Comparison of ENCODE assay signal across 30 cellular contexts in genomic region chr1:7372477-7373120, GRCh38.
"Had no signal": no experiment of that assay in that cellular context is flagged by ENCODE, and none has a peak within 500 bp of the region (broad histone marks: within the 10 kb centered on the region; RNA-seq: fewer than 3 reads in every experiment).

No MANE protein-coding gene starts in this region.

- H3K27ac ChIP-seq: brain microvascular endothelial cell, epithelial cell of prostate, esophagus squamous epithelium, heart right ventricle, right lobe of liver, skin epidermis, vagina had no signal

- H3K27ac Mint-ChIP-seq: activated CD4-positive, alpha-beta T cell treated with anti-CD3 and anti-CD28 coated beads for 36 hours; activated CD8-positive, alpha-beta memory T cell treated with anti-CD3 and anti-CD28 coated beads, Interleukin-2, amount 10 ng/mL, durations not matched to agents 7 days and 5 days; activated CD8-positive, alpha-beta T cell treated with anti-CD3 and anti-CD28 coated beads, Interleukin-2, amount 10 ng/mL, durations not matched to agents 7 days and 5 days; activated naive CD8-positive, alpha-beta T cell treated with anti-CD3 and anti-CD28 coated beads for 36 hours; activated T-helper 2 cell treated with anti-CD3 and anti-CD28 coated beads, Interferon-gamma antibody, Interleukin-2, Interleukin-4, amounts not matched to agents 10 μg/mL and 5 μg/mL and 100 μg/mL, durations not matched to agents 14 hours and 24 hours and 36 hours; dendritic cell treated with granulocyte-macrophage colony-stimulating factor and Interleukin-4, amounts not matched to agents 40 ng/mL and 50 ng/mL, for 4 days; mesothelial cell of epicardium; naive B cell; stimulated activated memory B cell treated with anti-CD40 and anti-IgM and Interleukin-4, amounts not matched to agents 10 μg/mL and 1 μg/mL and 100 μg/mL, for 72 hours; stimulated activated naive CD8-positive, alpha-beta T cell treated with anti-CD3 and anti-CD28 coated beads, Interleukin-15, amount 100 ng/mL, for 72 hours; type B pancreatic cell had no signal

- H3K27me3 ChIP-seq: brain microvascular endothelial cell, heart right ventricle, right lobe of liver, vagina had no signal

- H3K36me3 ChIP-seq: brain microvascular endothelial cell, esophagus squamous epithelium, heart right ventricle, right lobe of liver, vagina had no signal

- H3K9me3 Mint-ChIP-seq: activated naive CD8-positive, alpha-beta T cell treated with anti-CD3 and anti-CD28 coated beads for 36 hours; activated T-helper 2 cell treated with anti-CD3 and anti-CD28 coated beads, Interferon-gamma antibody, Interleukin-2, Interleukin-4, amounts not matched to agents 10 μg/mL and 5 μg/mL and 100 μg/mL, durations not matched to agents 14 hours and 24 hours and 36 hours; dendritic cell treated with granulocyte-macrophage colony-stimulating factor and Interleukin-4, amounts not matched to agents 40 ng/mL and 50 ng/mL, for 4 days; mesothelial cell of epicardium; naive B cell; neural crest cell; stimulated activated memory B cell treated with anti-CD40 and anti-IgM and Interleukin-4, amounts not matched to agents 10 μg/mL and 1 μg/mL and 100 μg/mL, for 72 hours; stimulated activated naive CD8-positive, alpha-beta T cell treated with anti-CD3 and anti-CD28 coated beads, Interleukin-15, amount 100 ng/mL, for 72 hours; type B pancreatic cell had no signal

- H3K9me3 ChIP-seq: esophagus squamous epithelium, heart right ventricle, right lobe of liver, vagina had no signal

- ATAC-seq: activated CD4-positive, alpha-beta T cell treated with anti-CD3 and anti-CD28 coated beads for 36 hours; activated CD8-positive, alpha-beta memory T cell treated with anti-CD3 and anti-CD28 coated beads, Interleukin-2, amount 10 ng/mL, durations not matched to agents 7 days and 5 days; activated CD8-positive, alpha-beta T cell treated with anti-CD3 and anti-CD28 coated beads, Interleukin-2, amount 10 ng/mL, durations not matched to agents 7 days and 5 days; heart right ventricle; right lobe of liver; stimulated activated memory B cell treated with anti-CD40 and anti-IgM and Interleukin-4, amounts not matched to agents 10 μg/mL and 1 μg/mL and 100 μg/mL, for 72 hours; stimulated activated naive CD8-positive, alpha-beta T cell treated with anti-CD3 and anti-CD28 coated beads, Interleukin-15, amount 100 ng/mL, for 72 hours had no signal

- H3K27me3 Mint-ChIP-seq: activated CD4-positive, alpha-beta T cell treated with anti-CD3 and anti-CD28 coated beads for 36 hours; activated CD8-positive, alpha-beta memory T cell treated with anti-CD3 and anti-CD28 coated beads, Interleukin-2, amount 10 ng/mL, durations not matched to agents 7 days and 5 days; activated naive CD8-positive, alpha-beta T cell treated with anti-CD3 and anti-CD28 coated beads for 36 hours; dendritic cell treated with granulocyte-macrophage colony-stimulating factor and Interleukin-4, amounts not matched to agents 40 ng/mL and 50 ng/mL, for 4 days; stimulated activated memory B cell treated with anti-CD40 and anti-IgM and Interleukin-4, amounts not matched to agents 10 μg/mL and 1 μg/mL and 100 μg/mL, for 72 hours; type B pancreatic cell had no signal

- H3K4me3 ChIP-seq: esophagus squamous epithelium, heart right ventricle, right lobe of liver, skin epidermis, vagina had no signal

- H3K4me1 ChIP-seq: esophagus squamous epithelium, right lobe of liver, vagina had no signal

- H3K4me1 Mint-ChIP-seq: activated CD4-positive, alpha-beta T cell treated with anti-CD3 and anti-CD28 coated beads for 36 hours; activated CD8-positive, alpha-beta memory T cell treated with anti-CD3 and anti-CD28 coated beads, Interleukin-2, amount 10 ng/mL, durations not matched to agents 7 days and 5 days; activated naive CD8-positive, alpha-beta T cell treated with anti-CD3 and anti-CD28 coated beads for 36 hours; naive B cell; stimulated activated memory B cell treated with anti-CD40 and anti-IgM and Interleukin-4, amounts not matched to agents 10 μg/mL and 1 μg/mL and 100 μg/mL, for 72 hours; stimulated activated naive CD8-positive, alpha-beta T cell treated with anti-CD3 and anti-CD28 coated beads, Interleukin-15, amount 100 ng/mL, for 72 hours had no signal

- H3K4me3 Mint-ChIP-seq: activated CD4-positive, alpha-beta T cell treated with anti-CD3 and anti-CD28 coated beads for 36 hours; activated CD8-positive, alpha-beta memory T cell treated with anti-CD3 and anti-CD28 coated beads, Interleukin-2, amount 10 ng/mL, durations not matched to agents 7 days and 5 days; activated CD8-positive, alpha-beta T cell treated with anti-CD3 and anti-CD28 coated beads, Interleukin-2, amount 10 ng/mL, durations not matched to agents 7 days and 5 days; activated naive CD8-positive, alpha-beta T cell treated with anti-CD3 and anti-CD28 coated beads for 36 hours; dendritic cell treated with granulocyte-macrophage colony-stimulating factor and Interleukin-4, amounts not matched to agents 40 ng/mL and 50 ng/mL, for 4 days; mesothelial cell of epicardium; neural crest cell; stimulated activated memory B cell treated with anti-CD40 and anti-IgM and Interleukin-4, amounts not matched to agents 10 μg/mL and 1 μg/mL and 100 μg/mL, for 72 hours; stimulated activated naive CD8-positive, alpha-beta T cell treated with anti-CD3 and anti-CD28 coated beads, Interleukin-15, amount 100 ng/mL, for 72 hours; type B pancreatic cell had no signal

- H3K36me3 Mint-ChIP-seq: activated CD8-positive, alpha-beta memory T cell treated with anti-CD3 and anti-CD28 coated beads, Interleukin-2, amount 10 ng/mL, durations not matched to agents 7 days and 5 days; activated naive CD8-positive, alpha-beta T cell treated with anti-CD3 and anti-CD28 coated beads for 36 hours; mesothelial cell of epicardium; naive B cell; stimulated activated memory B cell treated with anti-CD40 and anti-IgM and Interleukin-4, amounts not matched to agents 10 μg/mL and 1 μg/mL and 100 μg/mL, for 72 hours; type B pancreatic cell had no signal

- DNase-seq: activated CD4-positive, alpha-beta T cell treated with anti-CD3 and anti-CD28 coated beads for 36 hours; activated CD4-positive, CD25-positive, alpha-beta regulatory T cell; activated CD8-positive, alpha-beta memory T cell treated with anti-CD3 and anti-CD28 coated beads, Interleukin-2, amount 10 ng/mL, durations not matched to agents 7 days and 5 days; activated CD8-positive, alpha-beta T cell treated with anti-CD3 and anti-CD28 coated beads, Interleukin-2, amount 10 ng/mL, durations not matched to agents 7 days and 5 days; activated naive CD4-positive, alpha-beta T cell treated with Interleukin-2 at 50 U/mL for 16 hours; activated naive CD8-positive, alpha-beta T cell treated with anti-CD3 and anti-CD28 coated beads for 36 hours; activated T-cell treated with anti-CD3 and anti-CD28 coated beads, Interleukin-2, amount 50 U/mL, for 48 hours; brain microvascular endothelial cell; caudate nucleus; esophagus squamous epithelium; foreskin melanocyte; heart right ventricle; naive B cell; occipital lobe; stimulated activated CD4-positive, alpha-beta T cell treated with anti-CD3 and anti-CD28 coated beads, Interleukin-1b, Interleukin-23, amount 100 ng/mL, for 48 hours; stimulated activated CD4-positive, alpha-beta T cell treated with anti-CD3 and anti-CD28 coated beads, Interleukin-4, amount 100 ng/mL, for 4 hours; stimulated activated CD8-positive, alpha-beta memory T cell treated with anti-CD3 and anti-CD28 coated beads, Interleukin-4, amount 100 ng/mL, for 48 hours; stimulated activated naive CD8-positive, alpha-beta T cell treated with anti-CD3 and anti-CD28 coated beads, Interleukin-15, amount 100 ng/mL, for 72 hours; substantia nigra; T-helper 1 cell had no signal
